9 cellular contexts compared by ENCODE assay signal in the genomic region with DNA sequence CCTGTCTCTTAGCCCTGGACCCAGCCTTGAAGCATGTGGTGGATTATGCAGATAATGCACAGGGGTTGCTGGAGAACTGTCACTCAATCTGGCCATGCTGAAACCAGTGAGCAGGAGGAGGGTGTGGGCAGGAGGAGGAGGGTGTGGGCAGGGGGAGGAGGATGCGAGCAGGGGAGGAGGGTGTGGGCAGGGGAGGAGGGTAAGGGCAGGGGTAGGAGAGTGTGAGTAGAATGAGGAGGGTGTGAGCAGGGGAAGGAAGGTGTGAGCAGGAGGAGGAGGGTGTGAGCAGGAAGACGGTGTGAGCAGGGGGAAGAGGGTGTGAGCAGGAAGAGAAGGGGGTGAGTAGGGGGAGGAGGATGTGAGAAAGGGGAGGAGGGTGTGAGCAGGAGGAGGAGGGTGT. TPM values are rescaled to one million over a fixed set of nuclear protein-coding genes. Genes with fewer than 3 reads are reported as not detected.
DNase-seq lines count a peak whose midpoint lies in the region; ATAC-seq and TF ChIP-seq lines count a peak whose summit lies in the region.
"Had no signal": no experiment of that assay in that cellular context is flagged by ENCODE, and none has a peak within 500 bp of the region (broad histone marks: within the 10 kb centered on the region; RNA-seq: fewer than 3 reads in every experiment).

No MANE protein-coding gene starts in this region.

- H3K4me3 ChIP-seq in right cardiac atrium (ENCODE audit: low read length) (no peak overlapping the region), heart left ventricle (no peak overlapping the region), OCI-LY3 (ENCODE audit: low read length) (peak overlapping the region; percentile 24; the same call in 1 of the 2 replicates), esophagus muscularis mucosa (no peak overlapping the region)

- H3K27ac ChIP-seq in right cardiac atrium (ENCODE audit: low read length) (peak overlapping the region; percentile 5), heart left ventricle (peak overlapping the region in 1 of 12 donors; percentile 84), OCI-LY3 (ENCODE audit: low read length) (0 out of 2 replicates have a peak overlapping the region, but pooled peaks have one; percentile 2), esophagus muscularis mucosa (replicated peaks in 1 of 4) (no peak overlapping the region)

- H3K36me3 ChIP-seq in heart left ventricle: no peaks in the 10 kb centered on the region
- no peaks in the 10 kb centered on the region for H3K36me3 ChIP-seq in OCI-LY3 (replicated peaks; ENCODE audit: low read depth, low read length)
- no peaks in the 10 kb centered on the region for H3K36me3 ChIP-seq in esophagus muscularis mucosa

- DNase-seq in right cardiac atrium (peak in 2 of 3 donors; percentile 12 to 39), heart left ventricle (no peak), esophagus muscularis mucosa (ENCODE audit: extremely low spot score) (peak; percentile 31), C1 segment of cervical spinal cord (lab: John Stamatoyannopoulos, UW) (no peak), erythroblast (lab: John Stamatoyannopoulos, UW) (no peak), NCI-H1694 treated with DMSO at 0.1 percent for 48 hours (lab: John Stamatoyannopoulos, UW) (no peak)

- H3K27me3 ChIP-seq in right cardiac atrium (ENCODE audit: control insufficient read depth, insufficient read depth) (no peaks in the 10 kb centered on the region), heart left ventricle (peaks cover 0 to 23% (median 0%) of the 10 kb centered on the region in 9 donors), OCI-LY3 (ENCODE audit: low read depth, low read length) (no peaks in the 10 kb centered on the region), esophagus muscularis mucosa (peaks cover 0 to 9% (median 0%) of the 10 kb centered on the region in 4 donors)

- H3K79me2 ChIP-seq in OCI-LY3 (ENCODE audit: low read length): no peaks in the 10 kb centered on the region

- no peaks in the 10 kb centered on the region for H3K4me1 ChIP-seq in right cardiac atrium (ENCODE audit: control insufficient read depth, insufficient read depth, low read length)
- H3K4me1 ChIP-seq in heart left ventricle: peaks cover 4 to 36% (median 19%) of the 10 kb centered on the region in 12 donors
- H3K4me1 ChIP-seq in OCI-LY3 (ENCODE audit: low read length): peaks cover 19% of the 10 kb centered on the region
- H3K4me1 ChIP-seq in esophagus muscularis mucosa: peaks cover 12 to 16% (median 12%) of the 10 kb centered on the region in 4 donors

- peak overlapping the region; percentile 52 for H3K4me2 ChIP-seq in OCI-LY3 (ENCODE audit: low read length)

- H4K20me1 ChIP-seq in OCI-LY3 (ENCODE audit: insufficient read depth, low read length): no peaks in the 10 kb centered on the region

- H3K9ac ChIP-seq in OCI-LY3 (ENCODE audit: low read length): peak overlapping the region; percentile 1; the same call in 1 of the 2 replicates

- no peak overlapping the region for H2AFZ ChIP-seq in OCI-LY3 (ENCODE audit: low read depth, low read length)

- TF ChIP-seq POLR2A in heart left ventricle (IDR thresholded peaks at IDR 0.05): no peak
- no peak for TF ChIP-seq POLR2A in esophagus muscularis mucosa (IDR thresholded peaks at IDR 0.05; ENCODE audit: low read depth)
- TF ChIP-seq POLR2A in erythroblast (IDR thresholded peaks at IDR 0.05; ENCODE audit: low read length): no peak

- ATAC-seq in right cardiac atrium: no peak
- ATAC-seq in heart left ventricle: no peak

- TF ChIP-seq EP300 in esophagus muscularis mucosa (IDR thresholded peaks at IDR 0.05): no peak

- intact Hi-C loops in right cardiac atrium (cut with DNase I): loop anchor here in 1 of 4 donors (5.0 kb wide), 1 partner anchor 64 kb away; no protein-coding TSS in a partner anchor
- intact Hi-C loops in heart left ventricle (cut with DNase I): loop anchor here (2.0 to 5.0 kb wide), 4 partner anchors 49 to 66 kb away; no protein-coding TSS in a partner anchor
- intact Hi-C loops in esophagus muscularis mucosa (cut with DNase I): no loop called here

- TF ChIP-seq CTCF in heart left ventricle (IDR thresholded peaks at IDR 0.05) (no peak), OCI-LY3 (IDR thresholded peaks at IDR 0.05; ENCODE audit: low read depth, low read length) (no peak), esophagus muscularis mucosa (IDR thresholded peaks at IDR 0.05) (no peak)

- H3K9me3 ChIP-seq in right cardiac atrium (ENCODE audit: control insufficient read depth, low read length) (no peaks in the 10 kb centered on the region), heart left ventricle (peaks cover 0 to 17% (median 0%) of the 10 kb centered on the region in 12 donors), OCI-LY3 (ENCODE audit: insufficient read depth, low read length) (no peaks in the 10 kb centered on the region), esophagus muscularis mucosa (peaks cover 0 to 4% (median 0%) of the 10 kb centered on the region in 4 donors)

- WGBS in right cardiac atrium: 62% methylated on average over 2 of the region's 2 CpGs
- WGBS in heart left ventricle, 4 donors: 53 to 63% (median 59%) methylated on average over 2 of the region's 2 CpGs
- 80% methylated on average over 2 of the region's 2 CpGs for WGBS in esophagus muscularis mucosa

RNA-seq across cellular contexts. Expression of a gene that starts 18.8 kb away (rescaled TPM):
- total RNA-seq in right cardiac atrium: 100 to 1,000 TPM in 2 of 4 donors, 10 to 100 TPM in 2; 79.7 to 134 (median 106) TPM
- 105 TPM for polyA plus RNA-seq in right cardiac atrium
- 100 to 1,000 TPM in 5 of 9 donors, 10 to 100 TPM in 4; 77.5 to 141 (median 104) TPM for total RNA-seq in heart left ventricle
- 100 to 1,000 TPM in 1 of 2 donors, 10 to 100 TPM in 1; 35.7 to 103 TPM for polyA plus RNA-seq in heart left ventricle
- 1 to 10 TPM in 3 of 4 donors, under 1 TPM in 1; 0.50 to 2.0 (median 1.2) TPM for total RNA-seq in esophagus muscularis mucosa
- total RNA-seq: B cell, fibroblast of villous mesenchyme had no signal

Comparison
In these comparisons a context has a peak if more than half of its experiments do, and no peak if none do; other contexts are left out.
1. DNase-seq: peak in right cardiac atrium (2 of 3) and esophagus muscularis mucosa (single experiment); none in heart left ventricle (0 of 5), C1 segment of cervical spinal cord (0 of 14), erythroblast (0 of 2) and NCI-H1694 treated with DMSO at 0.1 percent for 48 hours (single experiment).
2. H3K27ac ChIP-seq: peak in right cardiac atrium (single experiment) and OCI-LY3 (single experiment); none in esophagus muscularis mucosa (0 of 4).
3. RNA of a gene that starts 18.8 kb away (total RNA-seq): 79.7 to 134 TPM in right cardiac atrium and 77.5 to 141 TPM in heart left ventricle; 0.50 to 2.0 TPM in esophagus muscularis mucosa; every median in the first group is over 10 times any median in the second.